ENCODE assay signal across 11 cellular contexts in the genomic region with DNA sequence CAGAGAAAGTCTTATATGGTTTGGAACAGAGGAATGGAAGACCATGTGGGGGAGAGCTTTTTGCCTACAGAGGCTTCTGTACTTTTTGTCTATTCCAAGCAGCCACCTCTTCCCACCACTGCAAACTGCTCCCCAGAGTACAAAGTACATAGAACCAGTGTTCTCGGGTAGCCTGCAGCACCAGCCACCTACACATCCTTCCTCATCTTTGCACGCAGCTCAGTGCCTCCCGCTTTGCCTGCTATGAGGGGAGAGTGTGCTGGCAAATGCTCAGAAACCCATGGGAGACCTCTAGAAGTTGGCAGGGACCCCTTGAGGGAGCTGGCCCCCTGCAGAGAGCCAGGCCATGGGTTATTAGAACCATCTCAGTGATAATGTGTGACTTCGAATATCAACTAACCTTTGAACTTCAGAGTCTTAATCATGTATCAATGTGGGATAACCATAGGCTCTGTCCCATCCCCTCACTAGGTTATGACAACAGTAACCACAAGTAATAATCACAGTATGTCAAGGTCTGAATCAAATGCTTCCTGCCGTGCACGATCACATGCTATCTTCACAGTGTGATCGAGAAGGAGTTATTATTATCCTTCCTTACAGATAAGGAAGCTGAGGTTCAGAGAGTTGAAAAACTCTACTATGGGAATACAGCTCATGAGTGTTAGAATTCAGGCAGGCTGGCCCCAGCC. TPM values are rescaled to one million over a fixed set of nuclear protein-coding genes. Genes with fewer than 3 reads are reported as not detected.
DNase-seq lines count a peak whose midpoint lies in the region; ATAC-seq and TF ChIP-seq lines count a peak whose summit lies in the region.
"Had no signal": no experiment of that assay in that cellular context is flagged by ENCODE, and none has a peak within 500 bp of the region (broad histone marks: within the 10 kb centered on the region; RNA-seq: fewer than 3 reads in every experiment).

No MANE protein-coding gene starts in this region.

- H2BK15ac ChIP-seq in neuronal stem cell (ENCODE audit: low read length) = no peak overlapping the region

- H3K4me3 ChIP-seq in neuronal stem cell (ENCODE audit: low read length in 2 of 2) (no peak overlapping the region), foreskin fibroblast (ENCODE audit: low read depth in 1 of 2, low read length in 2 of 2) (no peak overlapping the region)
- H3K4me3 ChIP-seq: stomach had no signal

- no peak overlapping the region for H4K91ac ChIP-seq in neuronal stem cell (ENCODE audit: low read depth, low read length, poor library complexity)

- TF ChIP-seq CTCF in brain (conservative IDR thresholded peaks at IDR 0.05) (no peak), foreskin fibroblast (IDR thresholded peaks at IDR 0.05; ENCODE audit: low read depth, low read length) (no peak)

- no peaks in the 10 kb centered on the region for H3K9me3 ChIP-seq in neuronal stem cell (replicated peaks in 1 of 2; ENCODE audit: control insufficient read depth in 2 of 2, insufficient read depth in 1 of 2, low read depth in 1 of 2, low read length in 2 of 2)
- H3K9me3 ChIP-seq: stomach had no signal

- H3K27ac ChIP-seq in neuronal stem cell (replicated peaks; ENCODE audit: low read length) = no peak overlapping the region

- H2BK5ac ChIP-seq in neuronal stem cell (ENCODE audit: low read length) = no peak overlapping the region

- no peaks in the 10 kb centered on the region for H3K27me3 ChIP-seq in neuronal stem cell (ENCODE audit: control insufficient read depth in 3 of 3, insufficient read depth in 3 of 3, low read depth in 1 of 3, low read length in 3 of 3)
- H3K27me3 ChIP-seq: stomach had no signal

- H2BK12ac ChIP-seq in neuronal stem cell (ENCODE audit: low read length) = peak overlapping the region; percentile 34

- peaks cover 29% of the 10 kb centered on the region for H3K4me1 Mint-ChIP-seq in brain

- peaks cover 12% of the 10 kb centered on the region for H3K27me3 Mint-ChIP-seq in brain

- H3K4ac ChIP-seq in neuronal stem cell (ENCODE audit: low read length) = peak overlapping the region; percentile 79

- ATAC-seq in GM21737 (IDR thresholded peaks at IDR 0.05; ENCODE audit: unreplicated experiment) = no peak

- H3K18ac ChIP-seq in neuronal stem cell (ENCODE audit: low read length) = peak overlapping the region; percentile 89

- H3K23ac ChIP-seq in neuronal stem cell (ENCODE audit: low read depth, low read length, poor library complexity) = no peak overlapping the region

- no peak overlapping the region for H3K9ac ChIP-seq in neuronal stem cell (ENCODE audit: low read depth, low read length, poor library complexity)

- DNase-seq in EL = peak; percentile 62
- peak; percentile 79 for DNase-seq in NOMO-1 treated with DMSO at 0.1 percent for 48 hours (lab: John Stamatoyannopoulos, UW; ENCODE audit: unreplicated experiment)
- DNase-seq in neuronal stem cell (ENCODE audit: low spot score) = no peak
- DNase-seq in foreskin fibroblast = no peak
- DNase-seq in NCI-H2081 treated with DMSO at 0.1 percent for 48 hours (lab: John Stamatoyannopoulos, UW) = no peak
- DNase-seq in OCI-M2 (lab: John Stamatoyannopoulos, UW; ENCODE audit: unreplicated experiment) = no peak
- DNase-seq: activated effector memory CD4-positive, alpha-beta T cell treated with Interleukin-2 at 50 U/mL for 16 hours; stomach; T-helper 1 cell had no signal

- H3K36me3 ChIP-seq in neuronal stem cell (replicated peaks in 1 of 2; ENCODE audit: control insufficient read depth in 2 of 2, insufficient read depth in 2 of 2, low read length in 2 of 2) = no peaks in the 10 kb centered on the region
- H3K36me3 ChIP-seq: stomach had no signal

- no peaks in the 10 kb centered on the region for H3K79me1 ChIP-seq in neuronal stem cell (ENCODE audit: low read depth, low read length)

- H2AK5ac ChIP-seq in neuronal stem cell (ENCODE audit: low read depth, low read length) = no peak overlapping the region

- H3K4me3 Mint-ChIP-seq in brain = no peak overlapping the region

- H2AFZ ChIP-seq in neuronal stem cell (ENCODE audit: low read length) = no peak overlapping the region

- peak overlapping the region in 3 of 5 experiments; percentile 14 to 69 (median 63) for H3K27ac Mint-ChIP-seq in brain

- peaks cover 27 to 43% of the 10 kb centered on the region in 2 donors for H3K4me1 ChIP-seq in neuronal stem cell (ENCODE audit: control insufficient read depth in 2 of 2, insufficient read depth in 1 of 2, low read depth in 1 of 2, low read length in 2 of 2)

- no peak overlapping the region for H3K4me2 ChIP-seq in neuronal stem cell (ENCODE audit: insufficient read depth, low read length, poor library complexity, severe bottlenecking)

- no CpG with 5 or more reads among the region's 7 CpGs for WGBS in neuronal stem cell (ENCODE audit: extremely low coverage in 2 of 2, insufficient read length in 2 of 2, insufficient replicate concordance in 1 of 2), 2 donors

- no peak overlapping the region for H4K8ac ChIP-seq in neuronal stem cell (ENCODE audit: low read depth, low read length)

- H3K14ac ChIP-seq in neuronal stem cell (ENCODE audit: low read length) = no peak overlapping the region

- no peak overlapping the region for H2BK120ac ChIP-seq in neuronal stem cell (ENCODE audit: low read depth, low read length)

- H3K36me3 Mint-ChIP-seq in brain = no peaks in the 10 kb centered on the region

- H3K9me3 Mint-ChIP-seq in brain = peaks cover 0 to 4% (median 0%) of the 10 kb centered on the region in 5 experiments

RNA-seq across cellular contexts. Expression of gene SMAD3, which starts 22.8 kb away (rescaled TPM):
- 7.8 TPM for polyA plus RNA-seq in brain (ENCODE audit: insufficient read depth, low read depth, low replicate concordance)
- 32.6 TPM for polyA plus RNA-seq in neuronal stem cell (2013, experiment 1 of 2)
- polyA plus RNA-seq in neuronal stem cell (2013, experiment 2 of 2) = 32.9 TPM

Comparison
In these comparisons a context has a peak if more than half of its experiments do, and no peak if none do; other contexts are left out.
1. DNase-seq: peak in EL (single experiment) and NOMO-1 treated with DMSO at 0.1 percent for 48 hours (single experiment); none in neuronal stem cell (single experiment), foreskin fibroblast (0 of 2), NCI-H2081 treated with DMSO at 0.1 percent for 48 hours (single experiment) and OCI-M2 (single experiment).